In the genomic region with DNA sequence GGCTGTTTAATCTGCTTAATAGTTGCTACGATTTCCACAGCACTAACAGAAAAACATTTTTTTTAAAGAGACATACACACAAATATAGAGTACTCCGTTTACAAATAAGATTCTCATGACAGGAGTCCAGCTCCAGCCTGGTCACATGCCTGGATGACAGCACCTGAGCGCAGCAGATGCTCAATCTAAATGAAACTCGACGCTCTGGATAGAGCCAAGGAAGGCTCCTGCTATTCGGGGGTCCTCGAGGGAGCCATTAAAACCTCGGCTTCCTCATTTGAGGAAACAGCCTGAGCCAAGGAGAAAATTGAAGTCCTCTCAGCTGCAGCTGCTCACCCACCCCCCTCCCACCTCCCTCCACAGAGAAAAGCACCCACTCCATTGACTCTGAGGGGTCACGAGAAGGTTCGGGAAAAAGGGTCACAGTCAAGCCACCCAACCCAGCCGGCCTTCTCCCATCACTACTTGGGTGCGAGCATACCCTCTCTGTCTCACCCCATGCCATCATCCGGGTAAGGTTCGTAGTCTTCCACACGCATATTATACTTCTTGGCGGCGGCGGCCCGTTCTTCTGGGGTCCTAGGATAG, we compare ENCODE assay signal across 8 cellular contexts. TPM values are rescaled to one million over a fixed set of nuclear protein-coding genes. Genes with fewer than 3 reads are reported as not detected.
A peak's percentile ranks its signal among the peaks of the same experiment; 100 is the strongest.
DNase-seq lines count a peak whose midpoint lies in the region; ATAC-seq and FAIRE-seq lines count a peak whose summit lies in the region.

No MANE protein-coding gene starts in this region.

- no peaks in the 10 kb centered on the region for H3K9me3 ChIP-seq in NT2/D1 (ENCODE audit: insufficient read depth, low read length)
- H3K9me3 ChIP-seq in effector memory CD4-positive, alpha-beta T cell (ENCODE audit: control insufficient read depth, low read length): no peaks in the 10 kb centered on the region

- H3K4me3 ChIP-seq in NT2/D1 (ENCODE audit: insufficient read length, low read depth): peak overlapping the region; percentile 73
- H3K4me3 ChIP-seq in effector memory CD4-positive, alpha-beta T cell (ENCODE audit: insufficient read depth, low read depth, low read length, poor library complexity, severe bottlenecking): peak overlapping the region; percentile 94

- peak overlapping the region; percentile 92 to 100 (median 100) for H3K4me3 Mint-ChIP-seq in naive thymus-derived CD8-positive, alpha-beta T cell

- H3K27ac Mint-ChIP-seq in naive thymus-derived CD8-positive, alpha-beta T cell: peak overlapping the region; percentile 92 to 100 (median 99)

- no peaks in the 10 kb centered on the region for H3K27me3 ChIP-seq in NT2/D1 (ENCODE audit: insufficient read depth, insufficient read length)
- no peaks in the 10 kb centered on the region for H3K27me3 ChIP-seq in effector memory CD4-positive, alpha-beta T cell (replicated peaks; ENCODE audit: control insufficient read depth, insufficient read depth, low read length, poor library complexity, severe bottlenecking)

- H3K9ac ChIP-seq in NT2/D1 (ENCODE audit: insufficient read length, low read depth): peak overlapping the region; percentile 90

- peaks cover 4 to 37% (median 7%) of the 10 kb centered on the region in 3 donors for H3K36me3 Mint-ChIP-seq in naive thymus-derived CD8-positive, alpha-beta T cell

- H3K27ac ChIP-seq in effector memory CD4-positive, alpha-beta T cell (ENCODE audit: insufficient read depth, low read length, poor library complexity, severe bottlenecking): peak overlapping the region; percentile 85

- no peaks in the 10 kb centered on the region for H3K27me3 Mint-ChIP-seq in naive thymus-derived CD8-positive, alpha-beta T cell

- H3K9me3 Mint-ChIP-seq in naive thymus-derived CD8-positive, alpha-beta T cell: no peaks in the 10 kb centered on the region

- ATAC-seq in naive thymus-derived CD8-positive, alpha-beta T cell: peak in 1 of 2 donors; percentile 9

- no peak for FAIRE-seq in frontal cortex (lab: Jason Lieb, UNC)

- H3K4me1 Mint-ChIP-seq in naive thymus-derived CD8-positive, alpha-beta T cell: peaks cover 13 to 52% (median 37%) of the 10 kb centered on the region in 4 donors

- H3K4me1 ChIP-seq in NT2/D1 (ENCODE audit: insufficient read depth, insufficient read length): no peaks in the 10 kb centered on the region
- peaks cover 5% of the 10 kb centered on the region for H3K4me1 ChIP-seq in effector memory CD4-positive, alpha-beta T cell (ENCODE audit: control insufficient read depth, insufficient read depth, low read length, poor library complexity, severe bottlenecking)

- DNase-seq in NCI-H82 (lab: John Stamatoyannopoulos, UW) (peak; percentile 45), NCI-H82 treated with DMSO at 0.1 percent for 48 hours (lab: John Stamatoyannopoulos, UW; ENCODE audit: unreplicated experiment) (no peak), NT2/D1 (ENCODE audit: low read depth, low spot score) (no peak), T-helper 9 cell (no peak), frontal cortex (ENCODE audit: low spot score in 2 of 2) (no peak), NCI-H187 treated with DMSO at 0.1 percent for 48 hours (lab: John Stamatoyannopoulos, UW) (no peak)
- no peak for DNase-seq in effector memory CD4-positive, alpha-beta T cell
- DNase-seq in naive thymus-derived CD8-positive, alpha-beta T cell: peak in 1 of 10 donors; percentile 9

- POLR2A ChIA-PET in naive thymus-derived CD8-positive, alpha-beta T cell (lab: Charles Lee): interaction anchor here (1.2 to 2.9 kb wide), 2 partner anchors 17 to 20 kb away, joined by 3 to 10 read pairs; no protein-coding TSS in a partner anchor

- peaks cover 41% of the 10 kb centered on the region for H3K36me3 ChIP-seq in NT2/D1 (ENCODE audit: insufficient read depth, insufficient read length, low read length)
- peaks cover 19% of the 10 kb centered on the region for H3K36me3 ChIP-seq in effector memory CD4-positive, alpha-beta T cell (ENCODE audit: control insufficient read depth, insufficient read depth, low read length)

RNA-seq across cellular contexts. Expression of a gene that starts 0.7 kb away (rescaled TPM):
- total RNA-seq in naive thymus-derived CD8-positive, alpha-beta T cell: 100 to 1,000 TPM; 170 to 184 TPM
- 100 to 1,000 TPM; 520 to 585 (median 556) TPM for polyA plus RNA-seq in naive thymus-derived CD8-positive, alpha-beta T cell
- 132 TPM for total RNA-seq in frontal cortex

RNA-seq across cellular contexts. Expression of a gene that starts 6.8 kb away (rescaled TPM):
- total RNA-seq in naive thymus-derived CD8-positive, alpha-beta T cell: 10 to 100 TPM; 63.5 to 65.3 TPM
- polyA plus RNA-seq in naive thymus-derived CD8-positive, alpha-beta T cell: 10 to 100 TPM; 24.7 to 28.6 (median 26.9) TPM
- 11.4 TPM for total RNA-seq in frontal cortex

RNA-seq across cellular contexts. Expression of a gene that starts 9.3 kb away (rescaled TPM):
- total RNA-seq in naive thymus-derived CD8-positive, alpha-beta T cell: 10 to 100 TPM; 60.1 to 61.7 TPM
- polyA plus RNA-seq in naive thymus-derived CD8-positive, alpha-beta T cell: 1 to 10 TPM in 2 of 3 donors, under 1 TPM in 1; 0.98 to 2.3 (median 2.0) TPM
- total RNA-seq in frontal cortex: 3.7 TPM

Comparison
In these comparisons a context has a peak if more than half of its experiments do, and no peak if none do; other contexts are left out.
1. RNA of a gene that starts 9.3 kb away (total RNA-seq): 60.1 to 61.7 TPM in naive thymus-derived CD8-positive, alpha-beta T cell; 3.7 TPM in frontal cortex (single experiment); every median in the first group is over 10 times any median in the second.